ENCODE assay signal across 1 cellular context in the genomic region with DNA sequence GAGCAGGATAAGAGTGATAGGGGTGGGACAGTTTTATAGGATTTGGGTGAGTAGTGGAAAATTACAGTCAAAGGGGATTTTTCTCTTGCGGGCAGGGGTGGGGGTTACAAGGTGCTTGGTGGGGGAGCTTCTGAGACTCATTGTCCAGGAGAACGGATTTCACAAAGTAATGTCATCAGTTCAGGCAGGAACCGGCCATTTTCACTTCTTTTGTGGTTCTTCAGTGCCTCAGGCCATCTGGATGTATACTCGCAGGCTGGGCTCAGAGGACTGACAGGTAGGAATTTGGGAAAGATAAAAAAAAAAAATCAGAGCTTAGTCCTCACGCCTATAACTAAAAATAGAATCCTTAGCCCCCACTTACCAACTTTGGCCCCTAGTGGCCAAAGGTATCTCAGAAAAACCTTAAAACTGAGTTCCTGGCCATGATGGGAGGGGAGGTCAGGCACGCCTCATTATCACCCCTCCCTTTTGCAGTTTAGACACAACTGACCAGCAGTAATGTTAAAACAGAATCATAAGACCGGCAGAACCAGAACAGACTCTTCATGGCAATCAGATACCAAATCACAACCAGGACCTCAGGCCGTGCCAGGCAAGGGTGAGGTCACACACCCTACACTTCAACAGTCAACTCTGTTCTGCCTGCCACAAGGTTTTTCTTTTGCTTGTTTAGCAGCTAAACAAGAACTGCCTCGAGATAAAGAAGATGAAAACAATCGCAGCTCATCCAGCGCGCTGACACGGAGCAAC.
TF ChIP-seq lines count a peak whose summit lies in the region.

No MANE protein-coding gene starts in this region.

TF ChIP-seq in K562, 482 proteins besides CTCF, POLR2A, EP300 and RAD21:
- TF ChIP-seq MEF2A (IDR thresholded peaks at IDR 0.05; ENCODE audit: control insufficient read depth, low read depth, low read length): peak; percentile 85
- TF ChIP-seq ZBTB12 (CRISPR knock-in tag; IDR thresholded peaks at IDR 0.05): no peak
- TF ChIP-seq MEF2D (tag; conservative IDR thresholded peaks at IDR 0.05; ENCODE audit: low read depth): peak; percentile 63; the same call in 1 of the 2 replicates
